Comparison of ENCODE assay signal across 14 cellular contexts in genomic region chr2:231277962-231278361, GRCh38.
DNase-seq lines count a peak whose midpoint lies in the region; ATAC-seq lines count a peak whose summit lies in the region.
"Had no signal": no experiment of that assay in that cellular context is flagged by ENCODE, and none has a peak within 500 bp of the region (broad histone marks: within the 10 kb centered on the region; RNA-seq: fewer than 3 reads in every experiment).

No MANE protein-coding gene starts in this region.

- no peak for DNase-seq in activated naive CD8-positive, alpha-beta T cell treated with anti-CD3 and anti-CD28 coated beads, Interleukin-2, amount 50 U/mL, for 24 hours
- no peak for DNase-seq in activated naive CD8-positive, alpha-beta T cell treated with anti-CD3 and anti-CD28 coated beads for 36 hours
- DNase-seq in memory B cell (ENCODE audit: low spot score in 2 of 2) (no peak), dermis blood vessel endothelial cell (no peak), DMS53 (lab: John Stamatoyannopoulos, UW) (no peak)
- DNase-seq: BE2C; Caco-2; CD8-positive, alpha-beta memory T cell; H7; IMR-90 had no signal

- peaks cover 3% of the 10 kb centered on the region for H3K36me3 Mint-ChIP-seq in activated naive CD8-positive, alpha-beta T cell treated with anti-CD3 and anti-CD28 coated beads, Interleukin-2, amount 50 U/mL, for 24 hours (ENCODE audit: low read depth)
- H3K36me3 Mint-ChIP-seq in activated naive CD8-positive, alpha-beta T cell treated with anti-CD3 and anti-CD28 coated beads for 36 hours = no peaks in the 10 kb centered on the region
- H3K36me3 Mint-ChIP-seq in activated T-helper 17 cell treated with anti-CD3 and anti-CD28 coated beads, Interleukin-2, amount 50 U/mL, for 72 hours (ENCODE audit: low read depth) = no peaks in the 10 kb centered on the region
- peaks cover 5% of the 10 kb centered on the region for H3K36me3 Mint-ChIP-seq in memory B cell

- no peaks in the 10 kb centered on the region for H3K27me3 Mint-ChIP-seq in activated naive CD8-positive, alpha-beta T cell treated with anti-CD3 and anti-CD28 coated beads, Interleukin-2, amount 50 U/mL, for 24 hours
- H3K27me3 Mint-ChIP-seq in activated naive CD8-positive, alpha-beta T cell treated with anti-CD3 and anti-CD28 coated beads for 36 hours = no peaks in the 10 kb centered on the region
- H3K27me3 Mint-ChIP-seq in activated T-helper 17 cell treated with anti-CD3 and anti-CD28 coated beads, Interleukin-2, amount 50 U/mL, for 72 hours = peaks cover 28% of the 10 kb centered on the region
- H3K27me3 Mint-ChIP-seq in memory B cell = peaks cover 4% of the 10 kb centered on the region

- peaks cover 6% of the 10 kb centered on the region for H3K4me1 Mint-ChIP-seq in activated naive CD8-positive, alpha-beta T cell treated with anti-CD3 and anti-CD28 coated beads, Interleukin-2, amount 50 U/mL, for 24 hours
- H3K4me1 Mint-ChIP-seq in activated naive CD8-positive, alpha-beta T cell treated with anti-CD3 and anti-CD28 coated beads for 36 hours = no peaks in the 10 kb centered on the region
- H3K4me1 Mint-ChIP-seq in activated T-helper 17 cell treated with anti-CD3 and anti-CD28 coated beads, Interleukin-2, amount 50 U/mL, for 72 hours = peaks cover 11% of the 10 kb centered on the region
- H3K4me1 Mint-ChIP-seq in memory B cell = peaks cover 5% of the 10 kb centered on the region
- H3K4me1 Mint-ChIP-seq: CD8-positive, alpha-beta memory T cell; GM23338 had no signal

- no peak overlapping the region for H3K4me3 Mint-ChIP-seq in activated naive CD8-positive, alpha-beta T cell treated with anti-CD3 and anti-CD28 coated beads, Interleukin-2, amount 50 U/mL, for 24 hours
- no peak overlapping the region for H3K4me3 Mint-ChIP-seq in activated naive CD8-positive, alpha-beta T cell treated with anti-CD3 and anti-CD28 coated beads for 36 hours
- no peak overlapping the region for H3K4me3 Mint-ChIP-seq in activated T-helper 17 cell treated with anti-CD3 and anti-CD28 coated beads, Interleukin-2, amount 50 U/mL, for 72 hours
- no peak overlapping the region for H3K4me3 Mint-ChIP-seq in memory B cell
- H3K4me3 Mint-ChIP-seq: CD8-positive, alpha-beta memory T cell; GM23338 had no signal

- peak; percentile 61 for ATAC-seq in activated naive CD8-positive, alpha-beta T cell treated with anti-CD3 and anti-CD28 coated beads, Interleukin-2, amount 50 U/mL, for 24 hours
- ATAC-seq in activated T-helper 17 cell treated with anti-CD3 and anti-CD28 coated beads, Interleukin-2, amount 50 U/mL, for 72 hours (replicated peaks) = peak; percentile 83
- no peak for ATAC-seq in memory B cell (ENCODE audit: low read depth)
- no peak for ATAC-seq in HG02973 (IDR thresholded peaks at IDR 0.05; ENCODE audit: unreplicated experiment)
- ATAC-seq: A549, GM23338 had no signal

- no peaks in the 10 kb centered on the region for H3K9me3 Mint-ChIP-seq in activated naive CD8-positive, alpha-beta T cell treated with anti-CD3 and anti-CD28 coated beads, Interleukin-2, amount 50 U/mL, for 24 hours
- H3K9me3 Mint-ChIP-seq in activated naive CD8-positive, alpha-beta T cell treated with anti-CD3 and anti-CD28 coated beads for 36 hours = no peaks in the 10 kb centered on the region
- H3K9me3 Mint-ChIP-seq in activated T-helper 17 cell treated with anti-CD3 and anti-CD28 coated beads, Interleukin-2, amount 50 U/mL, for 72 hours = no peaks in the 10 kb centered on the region
- no peaks in the 10 kb centered on the region for H3K9me3 Mint-ChIP-seq in memory B cell
- H3K9me3 Mint-ChIP-seq: CD8-positive, alpha-beta memory T cell; GM23338 had no signal

- H3K27ac Mint-ChIP-seq in activated naive CD8-positive, alpha-beta T cell treated with anti-CD3 and anti-CD28 coated beads, Interleukin-2, amount 50 U/mL, for 24 hours = no peak overlapping the region
- H3K27ac Mint-ChIP-seq in activated naive CD8-positive, alpha-beta T cell treated with anti-CD3 and anti-CD28 coated beads for 36 hours = no peak overlapping the region
- no peak overlapping the region for H3K27ac Mint-ChIP-seq in activated T-helper 17 cell treated with anti-CD3 and anti-CD28 coated beads, Interleukin-2, amount 50 U/mL, for 72 hours
- H3K27ac Mint-ChIP-seq in memory B cell = peak overlapping the region; percentile 32
- H3K27ac Mint-ChIP-seq: CD8-positive, alpha-beta memory T cell; GM23338 had no signal

Comparison
In these comparisons a context has a peak if more than half of its experiments do, and no peak if none do; other contexts are left out.
1. ATAC-seq: peak in activated naive CD8-positive, alpha-beta T cell treated with anti-CD3 and anti-CD28 coated beads, Interleukin-2, amount 50 U/mL, for 24 hours (single experiment) and activated T-helper 17 cell treated with anti-CD3 and anti-CD28 coated beads, Interleukin-2, amount 50 U/mL, for 72 hours (single experiment); none in memory B cell (single experiment) and HG02973 (single experiment).